In the genomic region with DNA sequence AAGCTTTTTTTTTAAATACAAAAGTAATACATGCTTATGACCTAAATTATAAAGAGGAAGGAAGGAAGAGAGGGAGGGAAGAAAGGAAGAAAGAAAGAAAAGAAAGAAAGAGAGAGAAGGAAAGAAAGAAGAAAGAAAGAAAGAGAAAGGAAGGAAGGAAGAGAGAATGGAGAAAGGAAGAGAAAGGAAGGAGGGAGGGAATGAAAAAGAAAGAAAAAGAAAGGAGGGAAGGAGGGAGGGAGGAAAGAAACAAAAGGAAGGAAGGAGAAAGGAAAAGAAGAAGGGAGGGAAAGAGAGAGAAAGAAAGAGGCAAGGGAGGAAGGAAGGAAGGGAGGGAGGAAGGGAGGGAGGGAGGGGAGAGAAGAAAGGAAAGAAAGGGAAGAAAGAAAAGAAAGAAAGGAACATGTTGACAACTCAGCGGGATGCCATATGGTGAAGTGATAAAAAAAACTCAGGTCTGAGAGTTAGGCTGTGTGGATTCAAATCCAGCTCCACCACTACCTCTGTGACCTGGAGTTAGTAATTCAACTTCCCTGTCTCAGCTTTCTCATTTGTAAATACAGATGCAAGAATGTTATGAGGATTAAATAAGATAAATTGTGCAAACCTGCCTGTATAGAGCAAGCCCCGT, we compare ENCODE assay signal across 3 cellular contexts.
TF ChIP-seq lines count a peak whose summit lies in the region.

No MANE protein-coding gene starts in this region.

TF ChIP-seq in HepG2, 621 proteins besides CTCF, POLR2A, EP300 and RAD21:
- TF ChIP-seq ZNF598 (CRISPR knock-in tag; IDR thresholded peaks at IDR 0.05; ENCODE audit: borderline replicate concordance): no peak
- TF ChIP-seq HNRNPK (IDR thresholded peaks at IDR 0.05; ENCODE audit: low read depth, low read length, poor library complexity, severe bottlenecking): peak; percentile 78
TF ChIP-seq in HepG2: peak in this region for 1.

TF ChIP-seq in HEK293, 187 proteins besides CTCF, POLR2A, EP300 and RAD21:
- TF ChIP-seq EGR2 (tag by site-specific recombination; IDR thresholded peaks at IDR 0.05; ENCODE audit: low read depth) (no peak), ZNF366 (tag by site-specific recombination; conservative IDR thresholded peaks at IDR 0.05) (peak; percentile 95), PRDM1 (tag by site-specific recombination; IDR thresholded peaks at IDR 0.05) (peak; percentile 96), TCF7L2 (IDR thresholded peaks at IDR 0.05; ENCODE audit: borderline replicate concordance, low read depth, low read length) (no peak), ZNF169 (tag by site-specific recombination; IDR thresholded peaks at IDR 0.05) (no peak), ZNF184 (tag by site-specific recombination; IDR thresholded peaks at IDR 0.05) (no peak), KLF16 (tag by site-specific recombination; IDR thresholded peaks at IDR 0.05) (no peak), ZSCAN16 (tag by site-specific recombination; IDR thresholded peaks at IDR 0.05) (no peak), MZF1 (tag by site-specific recombination; IDR thresholded peaks at IDR 0.05; ENCODE audit: borderline replicate concordance) (no peak)
- TF ChIP-seq, protein P1, sequence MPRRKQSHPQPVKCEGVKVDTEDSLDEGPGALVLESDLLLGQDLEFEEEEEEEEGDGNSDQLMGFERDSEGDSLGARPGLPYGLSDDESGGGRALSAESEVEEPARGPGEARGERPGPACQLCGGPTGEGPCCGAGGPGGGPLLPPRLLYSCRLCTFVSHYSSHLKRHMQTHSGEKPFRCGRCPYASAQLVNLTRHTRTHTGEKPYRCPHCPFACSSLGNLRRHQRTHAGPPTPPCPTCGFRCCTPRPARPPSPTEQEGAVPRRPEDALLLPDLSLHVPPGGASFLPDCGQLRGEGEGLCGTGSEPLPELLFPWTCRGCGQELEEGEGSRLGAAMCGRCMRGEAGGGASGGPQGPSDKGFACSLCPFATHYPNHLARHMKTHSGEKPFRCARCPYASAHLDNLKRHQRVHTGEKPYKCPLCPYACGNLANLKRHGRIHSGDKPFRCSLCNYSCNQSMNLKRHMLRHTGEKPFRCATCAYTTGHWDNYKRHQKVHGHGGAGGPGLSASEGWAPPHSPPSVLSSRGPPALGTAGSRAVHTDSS (tag by site-specific recombination; IDR thresholded peaks at IDR 0.05): no peak

TF ChIP-seq in WTC11, 78 proteins besides CTCF, POLR2A, EP300 and RAD21:
- TF ChIP-seq FOXJ3 (CRISPR knock-in tag; IDR thresholded peaks at IDR 0.05; ENCODE audit: borderline replicate concordance): no peak
- TF ChIP-seq, protein P2, sequence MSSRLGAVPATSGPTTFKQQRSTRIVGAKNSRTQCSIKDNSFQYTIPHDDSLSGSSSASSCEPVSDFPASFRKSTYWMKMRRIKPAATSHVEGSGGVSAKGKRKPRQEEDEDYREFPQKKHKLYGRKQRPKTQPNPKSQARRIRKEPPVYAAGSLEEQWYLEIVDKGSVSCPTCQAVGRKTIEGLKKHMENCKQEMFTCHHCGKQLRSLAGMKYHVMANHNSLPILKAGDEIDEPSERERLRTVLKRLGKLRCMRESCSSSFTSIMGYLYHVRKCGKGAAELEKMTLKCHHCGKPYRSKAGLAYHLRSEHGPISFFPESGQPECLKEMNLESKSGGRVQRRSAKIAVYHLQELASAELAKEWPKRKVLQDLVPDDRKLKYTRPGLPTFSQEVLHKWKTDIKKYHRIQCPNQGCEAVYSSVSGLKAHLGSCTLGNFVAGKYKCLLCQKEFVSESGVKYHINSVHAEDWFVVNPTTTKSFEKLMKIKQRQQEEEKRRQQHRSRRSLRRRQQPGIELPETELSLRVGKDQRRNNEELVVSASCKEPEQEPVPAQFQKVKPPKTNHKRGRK (CRISPR knock-in tag; IDR thresholded peaks at IDR 0.05; ENCODE audit: borderline replicate concordance): 0 out of 2 replicates have a peak, but pooled peaks have one; percentile 71
